Comparison of ENCODE assay signal across 17 cellular contexts in genomic region chr15:90910441-90911301, GRCh38. TPM values are rescaled to one million over a fixed set of nuclear protein-coding genes. Genes with fewer than 3 reads are reported as not detected.
DNase-seq lines count a peak whose midpoint lies in the region; ATAC-seq, FAIRE-seq and TF ChIP-seq lines count a peak whose summit lies in the region.
"Had no signal": no experiment of that assay in that cellular context is flagged by ENCODE, and none has a peak within 500 bp of the region (broad histone marks: within the 10 kb centered on the region; RNA-seq: fewer than 3 reads in every experiment).

No MANE protein-coding gene starts in this region.

- FAIRE-seq in K562 (lab: Jason Lieb, UNC): no peak
- FAIRE-seq: GM12878, GM18507 had no signal

- DNase-seq in left ventricle myocardium superior (peak; percentile 21), heart right ventricle (no peak), K562 (ENCODE audit: extremely low read depth in 1 of 4, low spot score in 3 of 4) (no peak), mucosa of descending colon (peak in 2 of 3 donors; percentile 12 to 38), spleen (peak; percentile 62), WERI-Rb-1 (no peak), DMS 273 (lab: John Stamatoyannopoulos, UW; ENCODE audit: unreplicated experiment) (no peak), Peyer's patch (no peak)
- DNase-seq: ACHN; CD4-positive, CD25-positive, alpha-beta regulatory T cell; DMS79; GOT3; HCEC 1CT had no signal

- H3K9me3 ChIP-seq in heart right ventricle (no peaks in the 10 kb centered on the region), K562 (replicated peaks; ENCODE audit: control insufficient read depth, insufficient read depth, low read depth, low read length) (no peaks in the 10 kb centered on the region), mucosa of descending colon (no peaks in the 10 kb centered on the region), spleen (no peaks in the 10 kb centered on the region), WERI-Rb-1 (ENCODE audit: severe bottlenecking) (no peaks in the 10 kb centered on the region), Peyer's patch (no peaks in the 10 kb centered on the region)
- H3K9me3 ChIP-seq: BLaER1 treated with 17β-estradiol and CSF1 and Interleukin-3, amounts not matched to agents 10 nM and 100 nM had no signal

- no peak for TF ChIP-seq POLR2A in K562 (conservative IDR thresholded peaks at IDR 0.05)
- TF ChIP-seq POLR2A in spleen (IDR thresholded peaks at IDR 0.05): no peak
- no peak for TF ChIP-seq POLR2A in Peyer's patch (IDR thresholded peaks at IDR 0.05)

- no peak overlapping the region for H2AFZ ChIP-seq in K562 (ENCODE audit: low read depth, low read length)

- H4K20me1 ChIP-seq in K562 (replicated peaks; ENCODE audit: control insufficient read depth, insufficient read depth, low read length): no peaks in the 10 kb centered on the region

- H3K9me1 ChIP-seq in K562 (ENCODE audit: control insufficient read depth, insufficient read depth, low read length): peaks cover 4% of the 10 kb centered on the region

- in situ Hi-C loops in K562 (cut with MboI): no loop called here

- POLR2A ChIA-PET in K562 (lab: Yijun Ruan, JAX): interaction anchor here (0.5 to 2.3 kb wide), 5 partner anchors 9 to 171 kb away, joined by 3 to 17 read pairs (median 4); no protein-coding TSS in a partner anchor

- no peak overlapping the region for H3K4me2 ChIP-seq in K562 (ENCODE audit: insufficient read depth, low read length)
- H3K4me2 ChIP-seq: BLaER1 treated with 17β-estradiol and CSF1 and Interleukin-3, amounts not matched to agents 10 nM and 100 nM had no signal

- ATAC-seq in left ventricle myocardium superior: no peak
- ATAC-seq in heart right ventricle: no peak
- 0 out of 3 replicates have a peak, but pooled peaks have one; percentile 5 for ATAC-seq in K562
- no peak for ATAC-seq in mucosa of descending colon
- ATAC-seq: GM12878 had no signal

- TF ChIP-seq CTCF in heart right ventricle (IDR thresholded peaks at IDR 0.05) (no peak), K562 (IDR thresholded peaks at IDR 0.05 in 2 of 3, conservative IDR thresholded peaks at IDR 0.05 in 1 of 3; ENCODE audit: insufficient read depth in 2 of 3, low read depth in 1 of 3, low read length in 3 of 3) (no peak), mucosa of descending colon (IDR thresholded peaks at IDR 0.05) (no peak), spleen (IDR thresholded peaks at IDR 0.05 in 8 of 11, conservative IDR thresholded peaks at IDR 0.05 in 3 of 11) (no peak), WERI-Rb-1 (IDR thresholded peaks at IDR 0.05; ENCODE audit: low read depth, low read length) (no peak), Peyer's patch (IDR thresholded peaks at IDR 0.05) (no peak)

- peaks cover 0 to 49% (median 36%) of the 10 kb centered on the region in 9 donors for H3K4me1 ChIP-seq in heart right ventricle
- H3K4me1 ChIP-seq in K562 (replicated peaks in 1 of 2; ENCODE audit: control insufficient read depth in 2 of 2, insufficient read depth in 2 of 2, low read length in 2 of 2): peaks cover 8 to 51% of the 10 kb centered on the region in 2 experiments
- no peaks in the 10 kb centered on the region for H3K4me1 ChIP-seq in mucosa of descending colon (ENCODE audit: low read depth)
- H3K4me1 ChIP-seq in spleen: peaks cover 0 to 68% (median 17%) of the 10 kb centered on the region in 6 donors
- H3K4me1 ChIP-seq in Peyer's patch: no peaks in the 10 kb centered on the region

- no peaks in the 10 kb centered on the region for H3K27me3 ChIP-seq in heart right ventricle
- no peaks in the 10 kb centered on the region for H3K27me3 ChIP-seq in K562 (ENCODE audit: control insufficient read depth in 2 of 2, insufficient read depth in 2 of 2, low read length in 2 of 2)
- no peaks in the 10 kb centered on the region for H3K27me3 ChIP-seq in spleen (replicated peaks in 1 of 7)
- peaks cover 21% of the 10 kb centered on the region for H3K27me3 ChIP-seq in WERI-Rb-1 (ENCODE audit: insufficient read depth, low read depth, severe bottlenecking)
- no peaks in the 10 kb centered on the region for H3K27me3 ChIP-seq in Peyer's patch
- H3K27me3 ChIP-seq: BLaER1 treated with 17β-estradiol and CSF1 and Interleukin-3, amounts not matched to agents 10 nM and 100 nM had no signal

- CTCF ChIA-PET in K562 (lab: Yijun Ruan, JAX; ENCODE audit: low intra/inter-chr PET ratio): no interaction called here

- H3K79me2 ChIP-seq in K562 (ENCODE audit: control insufficient read depth, insufficient read depth, low read length): peaks cover 15% of the 10 kb centered on the region

- peak overlapping the region in 1 of 2 experiments; percentile 67; a peak in 2 of 4 replicates for H3K9ac ChIP-seq in K562 (ENCODE audit: insufficient read depth in 1 of 2, low read depth in 2 of 2, low read length in 2 of 2)

- H3K4me3 ChIP-seq in heart right ventricle (no peak overlapping the region), K562 (no peak overlapping the region), mucosa of descending colon (no peak overlapping the region), spleen (no peak overlapping the region), WERI-Rb-1 (ENCODE audit: low read depth, low read length) (no peak overlapping the region), Peyer's patch (no peak overlapping the region)
- H3K4me3 ChIP-seq: BLaER1 treated with 17β-estradiol and CSF1 and Interleukin-3, amounts not matched to agents 10 nM and 100 nM; GM12878 had no signal

- TF ChIP-seq EP300 in K562 (IDR thresholded peaks at IDR 0.05; ENCODE audit: low read length): no peak

- BruUV-seq in K562 (replicated peaks; lab: Mats Ljungman, UMichigan): no TSS peak

- H3K27ac ChIP-seq in heart right ventricle (no peak overlapping the region), K562 (ENCODE audit: extremely low read depth, low read depth, low read length) (no peak overlapping the region), spleen (peak overlapping the region in 3 of 8 donors; percentile 24 to 30 (median 24)), WERI-Rb-1 (no peak overlapping the region), Peyer's patch (no peak overlapping the region)
- H3K27ac ChIP-seq: BLaER1 treated with 17β-estradiol and CSF1 and Interleukin-3, amounts not matched to agents 10 nM and 100 nM; HL-60 had no signal

- intact Hi-C loops in left ventricle myocardium superior (cut with micrococcal nuclease): no loop called here
- intact Hi-C loops in heart right ventricle (cut with DNase I): no loop called here
- intact Hi-C loops in K562 (cut with micrococcal nuclease): no loop called here
- intact Hi-C loops in mucosa of descending colon (cut with DNase I, micrococcal nuclease): no loop called here
- intact Hi-C loops in spleen (cut with DNase I; ENCODE audit: low total_unique reads): no loop called here

- no peak for TF ChIP-seq RAD21 in K562 (CRISPR knock-in tag; conservative IDR thresholded peaks at IDR 0.05 in 1 of 2, IDR thresholded peaks at IDR 0.05 in 1 of 2)

- H3K36me3 ChIP-seq in heart right ventricle (peaks cover 0 to 100% (median 80%) of the 10 kb centered on the region in 9 donors), K562 (ENCODE audit: control insufficient read depth, insufficient read depth, low read length) (peaks cover 96% of the 10 kb centered on the region), mucosa of descending colon (ENCODE audit: low read depth) (peaks cover 23% of the 10 kb centered on the region), spleen (peaks cover 17 to 100% (median 99%) of the 10 kb centered on the region in 6 donors), WERI-Rb-1 (no peaks in the 10 kb centered on the region), Peyer's patch (peaks cover 0 to 98% (median 0%) of the 10 kb centered on the region in 3 donors)

- WGBS in heart right ventricle, 2 donors: 96% methylated on average over 24 of the region's 24 CpGs
- 97% methylated on average over 21 of the region's 24 CpGs for WGBS in K562 (ENCODE audit: insufficient coverage, low coverage, missing lambda C conversion rate)
- 96% methylated on average over 15 to 24 of the region's 24 CpGs for WGBS in spleen, 5 donors

RNA-seq across cellular contexts. Expression of gene MAN2A2, which starts 7.6 kb away (rescaled TPM):
- total RNA-seq in left ventricle myocardium superior: 146 TPM
- 100 to 1,000 TPM in 4 of 10 donors, 10 to 100 TPM in 6; 78.3 to 157 (median 98.1) TPM for total RNA-seq in heart right ventricle
- polyA plus RNA-seq in heart right ventricle: 10 to 100 TPM; 24.8 to 84.5 TPM
- 447 and 1,128 TPM in 2 replicates for total RNA-seq in K562 (2011; cell fraction: chromatin; rRNA removed; ENCODE audit: low replicate concordance)
- 692 and 704 TPM in 2 replicates for total RNA-seq in K562 (2011; cell fraction: nucleolus; rRNA removed)
- 460 and 506 TPM in 2 replicates for total RNA-seq in K562 (2011; cell fraction: nucleoplasm; rRNA removed)
- total RNA-seq in K562 (2014; rRNA removed): 35.0 and 53.7 TPM in 2 replicates
- 20.6 and 25.0 TPM in 2 replicates for total RNA-seq in K562 (2014; rRNA removed; fragmentation: Illumina TruSeq; extraction: Trizol)
- 43.3 and 43.4 TPM in 2 replicates for total RNA-seq in K562 (2015; rRNA removed; fragmentation: Illumina TruSeq; extraction: Trizol)
- total RNA-seq in K562 (2021): 116 and 151 TPM in 2 replicates
- 71.7 and 195 TPM in 2 replicates for polyA plus RNA-seq in K562 (2011; rRNA removed)
- polyA plus RNA-seq in K562 (2011; cell fraction: cytosol; rRNA removed): 119 and 133 TPM in 2 replicates
- polyA plus RNA-seq in K562 (2011; cell fraction: nucleus; rRNA removed): 1,870 and 1,995 TPM in 2 replicates
- 92.0 and 210 TPM in 2 replicates for polyA plus RNA-seq in K562 (2012)
- polyA plus RNA-seq in K562 (2014; fragmentation: Illumina TruSeq; extraction: Trizol): 130 and 131 TPM in 2 replicates
- polyA plus RNA-seq in K562 (2014; fragmentation: Nextera tagmentation; extraction: Ambion mirVana): 10 to 100 TPM in 1 of 2 experiments, 1 to 10 TPM in 1; 7.3 to 13.7 TPM
- polyA plus RNA-seq in K562 (2014; rRNA removed): 114 and 121 TPM in 2 replicates
- 30.7 and 41.4 TPM in 2 replicates for polyA minus RNA-seq in K562 (2011; rRNA and poly(A)+ RNA removed)
- 71.5 and 84.4 TPM in 2 replicates for polyA minus RNA-seq in K562 (2011; cell fraction: cytosol; rRNA and poly(A)+ RNA removed)
- polyA minus RNA-seq in K562 (2011; cell fraction: nucleus; rRNA and poly(A)+ RNA removed): 264 and 379 TPM in 2 replicates
- total RNA-seq in mucosa of descending colon: 10 to 100 TPM; 50.9 to 75.8 (median 75.3) TPM
- total RNA-seq in spleen: 100 to 1,000 TPM; 105 to 167 (median 120) TPM
- polyA plus RNA-seq in spleen: 10 to 100 TPM; 13.7 to 46.1 (median 24.0) TPM
- 100 to 1,000 TPM in 3 of 4 donors, 10 to 100 TPM in 1; 76.2 to 188 (median 141) TPM for total RNA-seq in Peyer's patch

RNA-seq across cellular contexts. Expression of gene HDDC3, which starts 21.7 kb away (rescaled TPM):
- total RNA-seq in left ventricle myocardium superior: 15.0 TPM
- total RNA-seq in heart right ventricle: 10 to 100 TPM; 10.7 to 18.2 (median 14.6) TPM
- polyA plus RNA-seq in heart right ventricle: 10 to 100 TPM; 15.3 to 18.0 TPM
- 27.3 and 60.3 TPM in 2 replicates for total RNA-seq in K562 (2011; cell fraction: chromatin; rRNA removed; ENCODE audit: low replicate concordance)
- total RNA-seq in K562 (2011; cell fraction: nucleolus; rRNA removed): 59.5 and 62.4 TPM in 2 replicates
- total RNA-seq in K562 (2011; cell fraction: nucleoplasm; rRNA removed): 46.9 and 47.9 TPM in 2 replicates
- 54.1 and 64.9 TPM in 2 replicates for total RNA-seq in K562 (2014; rRNA removed)
- total RNA-seq in K562 (2014; rRNA removed; fragmentation: Illumina TruSeq; extraction: Trizol): 28.2 and 33.0 TPM in 2 replicates
- 36.6 and 36.9 TPM in 2 replicates for total RNA-seq in K562 (2015; rRNA removed; fragmentation: Illumina TruSeq; extraction: Trizol)
- total RNA-seq in K562 (2021): 42.6 and 43.0 TPM in 2 replicates
- 30.8 and 33.4 TPM in 2 replicates for polyA plus RNA-seq in K562 (2011; rRNA removed)
- polyA plus RNA-seq in K562 (2011; cell fraction: cytosol; rRNA removed): 37.1 and 49.7 TPM in 2 replicates
- 37.0 and 41.5 TPM in 2 replicates for polyA plus RNA-seq in K562 (2011; cell fraction: nucleus; rRNA removed)
- polyA plus RNA-seq in K562 (2012): 29.7 and 31.4 TPM in 2 replicates
- 51.7 and 54.2 TPM in 2 replicates for polyA plus RNA-seq in K562 (2014; fragmentation: Illumina TruSeq; extraction: Trizol)
- polyA plus RNA-seq in K562 (2014; fragmentation: Nextera tagmentation; extraction: Ambion mirVana): 10 to 100 TPM; 14.9 to 21.3 TPM
- polyA plus RNA-seq in K562 (2014; rRNA removed): 55.8 and 65.8 TPM in 2 replicates
- polyA minus RNA-seq in K562 (2011; rRNA and poly(A)+ RNA removed): 21.5 and 26.2 TPM in 2 replicates
- polyA minus RNA-seq in K562 (2011; cell fraction: cytosol; rRNA and poly(A)+ RNA removed): 10.3 and 15.1 TPM in 2 replicates
- 28.9 and 44.4 TPM in 2 replicates for polyA minus RNA-seq in K562 (2011; cell fraction: nucleus; rRNA and poly(A)+ RNA removed)
- total RNA-seq in mucosa of descending colon: 10 to 100 TPM; 10.7 to 23.4 (median 15.4) TPM
- total RNA-seq in spleen: 10 to 100 TPM; 12.8 to 25.9 (median 18.0) TPM
- 10 to 100 TPM; 23.9 to 34.5 (median 31.0) TPM for polyA plus RNA-seq in spleen
- 10 to 100 TPM; 16.5 to 35.6 (median 23.4) TPM for total RNA-seq in Peyer's patch

RNA-seq across cellular contexts. Expression of gene UNC45A, which starts 24.4 kb away (rescaled TPM):
- total RNA-seq in left ventricle myocardium superior (24.4 TPM), heart right ventricle (10 to 100 TPM; 19.2 to 28.0 (median 24.7) TPM), K562 (2014; rRNA removed) (59.8 and 65.2 TPM in 2 replicates), K562 (2014; rRNA removed; fragmentation: Illumina TruSeq; extraction: Trizol) (19.2 and 22.6 TPM in 2 replicates), K562 (2015; rRNA removed; fragmentation: Illumina TruSeq; extraction: Trizol) (47.7 and 52.5 TPM in 2 replicates), K562 (2021) (79.0 and 79.3 TPM in 2 replicates), mucosa of descending colon (10 to 100 TPM; 43.9 to 92.5 (median 54.8) TPM), spleen (10 to 100 TPM; 32.8 to 59.5 (median 42.6) TPM), Peyer's patch (10 to 100 TPM; 45.6 to 78.4 (median 55.3) TPM)
- polyA plus RNA-seq in heart right ventricle (10 to 100 TPM; 26.0 to 26.4 TPM), K562 (2011; rRNA removed) (43.7 and 56.7 TPM in 2 replicates), K562 (2014; fragmentation: Illumina TruSeq; extraction: Trizol) (35.7 and 46.7 TPM in 2 replicates), K562 (2014; fragmentation: Nextera tagmentation; extraction: Ambion mirVana) (10 to 100 TPM; 22.4 to 23.1 TPM), K562 (2014; rRNA removed) (54.5 and 55.5 TPM in 2 replicates), spleen (10 to 100 TPM; 32.2 to 43.6 (median 32.8) TPM)
- total RNA-seq in K562 (2011; cell fraction: chromatin; rRNA removed; ENCODE audit: low replicate concordance): 131 and 331 TPM in 2 replicates
- total RNA-seq in K562 (2011; cell fraction: nucleolus; rRNA removed): 205 and 228 TPM in 2 replicates
- total RNA-seq in K562 (2011; cell fraction: nucleoplasm; rRNA removed): 113 and 152 TPM in 2 replicates
- polyA plus RNA-seq in K562 (2011; cell fraction: cytosol; rRNA removed): 46.7 and 62.9 TPM in 2 replicates
- polyA plus RNA-seq in K562 (2011; cell fraction: nucleus; rRNA removed): 163 and 164 TPM in 2 replicates
- polyA plus RNA-seq in K562 (2012): 75.1 and 75.7 TPM in 2 replicates
- polyA minus RNA-seq in K562 (2011; rRNA and poly(A)+ RNA removed): 51.9 and 58.7 TPM in 2 replicates
- polyA minus RNA-seq in K562 (2011; cell fraction: cytosol; rRNA and poly(A)+ RNA removed): 50.4 and 51.9 TPM in 2 replicates
- polyA minus RNA-seq in K562 (2011; cell fraction: nucleus; rRNA and poly(A)+ RNA removed): 51.0 and 77.4 TPM in 2 replicates

RNA-seq across cellular contexts. Expression of gene FES, which starts 26.4 kb away (rescaled TPM):
- 15.4 TPM for total RNA-seq in left ventricle myocardium superior
- 10 to 100 TPM in 8 of 10 donors, 1 to 10 TPM in 2; 8.6 to 27.7 (median 11.5) TPM for total RNA-seq in heart right ventricle
- 10 to 100 TPM; 17.7 to 23.3 TPM for polyA plus RNA-seq in heart right ventricle
- 3.7 and 18.5 TPM in 2 replicates for total RNA-seq in K562 (2011; cell fraction: chromatin; rRNA removed; ENCODE audit: low replicate concordance)
- total RNA-seq in K562 (2011; cell fraction: nucleolus; rRNA removed): 5.1 and 10.8 TPM in 2 replicates
- total RNA-seq in K562 (2011; cell fraction: nucleoplasm; rRNA removed): 3.3 and 6.0 TPM in 2 replicates
- 0.86 and 1.6 TPM in 2 replicates for total RNA-seq in K562 (2014; rRNA removed)
- 0.73 and 1.1 TPM in 2 replicates for total RNA-seq in K562 (2014; rRNA removed; fragmentation: Illumina TruSeq; extraction: Trizol)
- 0.72 and 1.1 TPM in 2 replicates for total RNA-seq in K562 (2015; rRNA removed; fragmentation: Illumina TruSeq; extraction: Trizol)
- total RNA-seq in K562 (2021): 1.3 and 2.6 TPM in 2 replicates
- 0.38 and 1.0 TPM in 2 replicates for polyA plus RNA-seq in K562 (2011; rRNA removed)
- polyA plus RNA-seq in K562 (2011; cell fraction: cytosol; rRNA removed): 0.83 and 1.2 TPM in 2 replicates
- polyA plus RNA-seq in K562 (2011; cell fraction: nucleus; rRNA removed): 4.8 and 6.6 TPM in 2 replicates
- polyA plus RNA-seq in K562 (2012): 1.1 and 2.8 TPM in 2 replicates
- polyA plus RNA-seq in K562 (2014; fragmentation: Illumina TruSeq; extraction: Trizol): 0.55 and 0.66 TPM in 2 replicates
- polyA plus RNA-seq in K562 (2014; fragmentation: Nextera tagmentation; extraction: Ambion mirVana): under 1 TPM; 0.82 to 0.91 TPM
- 0.78 and 2.5 TPM in 2 replicates for polyA plus RNA-seq in K562 (2014; rRNA removed)
- 0.14 and 0.45 TPM in 2 replicates for polyA minus RNA-seq in K562 (2011; rRNA and poly(A)+ RNA removed)
- polyA minus RNA-seq in K562 (2011; cell fraction: cytosol; rRNA and poly(A)+ RNA removed): 0.86 and 2.5 TPM in 2 replicates
- 4.0 and 4.3 TPM in 2 replicates for polyA minus RNA-seq in K562 (2011; cell fraction: nucleus; rRNA and poly(A)+ RNA removed)
- total RNA-seq in mucosa of descending colon: 10 to 100 TPM in 2 of 3 donors, 1 to 10 TPM in 1; 7.9 to 18.6 (median 12.1) TPM
- total RNA-seq in spleen: 100 to 1,000 TPM; 150 to 369 (median 272) TPM
- 100 to 1,000 TPM in 1 of 3 donors, 10 to 100 TPM in 2; 39.5 to 176 (median 89.2) TPM for polyA plus RNA-seq in spleen
- total RNA-seq in Peyer's patch: 10 to 100 TPM in 3 of 4 donors, 1 to 10 TPM in 1; 4.7 to 37.1 (median 20.5) TPM

RNA-seq across cellular contexts. Expression of gene FURIN, which starts 42.3 kb away (rescaled TPM):
- total RNA-seq in left ventricle myocardium superior (49.9 TPM), heart right ventricle (10 to 100 TPM; 35.1 to 82.5 (median 40.9) TPM), K562 (2014; rRNA removed) (49.9 and 69.9 TPM in 2 replicates), K562 (2014; rRNA removed; fragmentation: Illumina TruSeq; extraction: Trizol) (10.0 and 11.7 TPM in 2 replicates), K562 (2015; rRNA removed; fragmentation: Illumina TruSeq; extraction: Trizol) (34.8 and 36.0 TPM in 2 replicates), K562 (2021) (93.5 and 99.9 TPM in 2 replicates), mucosa of descending colon (10 to 100 TPM; 65.9 to 83.4 (median 67.4) TPM), spleen (100 to 1,000 TPM in 2 of 7 donors, 10 to 100 TPM in 5; 62.0 to 139 (median 86.8) TPM), Peyer's patch (10 to 100 TPM; 53.6 to 76.7 (median 70.1) TPM)
- polyA plus RNA-seq in heart right ventricle (10 to 100 TPM; 29.5 to 77.1 TPM), K562 (2011; rRNA removed) (22.4 and 30.8 TPM in 2 replicates), K562 (2014; fragmentation: Illumina TruSeq; extraction: Trizol) (36.4 and 61.7 TPM in 2 replicates), K562 (2014; fragmentation: Nextera tagmentation; extraction: Ambion mirVana) (1 to 10 TPM in 1 of 2 experiments, under 1 TPM in 1; 0.92 to 1.1 TPM), K562 (2014; rRNA removed) (49.1 and 50.3 TPM in 2 replicates), spleen (10 to 100 TPM in 2 of 3 donors, 1 to 10 TPM in 1; 10.0 to 33.3 (median 10.9) TPM)
- 29.3 and 88.9 TPM in 2 replicates for total RNA-seq in K562 (2011; cell fraction: chromatin; rRNA removed; ENCODE audit: low replicate concordance)
- total RNA-seq in K562 (2011; cell fraction: nucleolus; rRNA removed): 101 and 110 TPM in 2 replicates
- total RNA-seq in K562 (2011; cell fraction: nucleoplasm; rRNA removed): 63.1 TPM in 2 replicates
- polyA plus RNA-seq in K562 (2011; cell fraction: cytosol; rRNA removed): 31.2 and 60.1 TPM in 2 replicates
- 42.7 and 71.3 TPM in 2 replicates for polyA plus RNA-seq in K562 (2011; cell fraction: nucleus; rRNA removed)
- polyA plus RNA-seq in K562 (2012): 74.8 and 95.4 TPM in 2 replicates
- 12.3 and 17.9 TPM in 2 replicates for polyA minus RNA-seq in K562 (2011; rRNA and poly(A)+ RNA removed)
- polyA minus RNA-seq in K562 (2011; cell fraction: cytosol; rRNA and poly(A)+ RNA removed): 47.5 and 65.9 TPM in 2 replicates
- polyA minus RNA-seq in K562 (2011; cell fraction: nucleus; rRNA and poly(A)+ RNA removed): 24.6 and 32.0 TPM in 2 replicates

Comparison
In these comparisons a context has a peak if more than half of its experiments do, and no peak if none do; other contexts are left out.
1. DNase-seq: peak in left ventricle myocardium superior (single experiment), mucosa of descending colon (2 of 3) and spleen (single experiment); none in heart right ventricle (0 of 2), K562 (0 of 4), WERI-Rb-1 (single experiment), DMS 273 (single experiment) and Peyer's patch (0 of 3).